ENCODE assay signal across 23 cellular contexts in genomic region chr22:37913233-37913721, GRCh38. TPM values are rescaled to one million over a fixed set of nuclear protein-coding genes. Genes with fewer than 3 reads are reported as not detected.
DNase-seq lines count a peak whose midpoint lies in the region; ATAC-seq, FAIRE-seq and TF ChIP-seq lines count a peak whose summit lies in the region.
"Had no signal": no experiment of that assay in that cellular context is flagged by ENCODE, and none has a peak within 500 bp of the region (broad histone marks: within the 10 kb centered on the region; RNA-seq: fewer than 3 reads in every experiment).

No MANE protein-coding gene starts in this region.

- H3K36me3 ChIP-seq in osteoblast (ENCODE audit: insufficient read depth, low read length), result peaks cover 38% of the 10 kb centered on the region
- H3K36me3 ChIP-seq: BE2C, WERI-Rb-1 had no signal

- intact Hi-C loops in activated CD4-positive, alpha-beta memory T cell treated with anti-CD3 and anti-CD28 coated beads for 36 hours (cut with micrococcal nuclease), result no loop called here
- intact Hi-C loops in Calu3 (cut with micrococcal nuclease; ENCODE audit: unreplicated experiment), result no loop called here

- FAIRE-seq in HTR-8/SVneo (lab: Jason Lieb, UNC), result no peak

- no peak for DNase-seq in activated CD4-positive, alpha-beta memory T cell treated with anti-CD3 and anti-CD28 coated beads for 36 hours
- no peak for DNase-seq in activated CD4-positive, alpha-beta memory T cell treated with anti-CD3 and anti-CD28 coated beads, Interleukin-2, amount 10 ng/mL, durations not matched to agents 7 days and 5 days
- DNase-seq in RWPE1 (ENCODE audit: low spot score) (no peak), epithelial cell of prostate (ENCODE audit: low read depth, low spot score) (no peak), osteoblast (ENCODE audit: insufficient read length, low spot score, missing footprints) (peak; percentile 15), HTR-8/SVneo (ENCODE audit: insufficient read length, low spot score) (no peak), Calu3 (no peak)
- DNase-seq: activated CD4-positive, alpha-beta T cell treated with anti-CD3 and anti-CD28 coated beads, Interleukin-2, amount 50 U/mL, for 4 hours; activated T-cell treated with anti-CD3 and anti-CD28 coated beads, Interleukin-2, amount 50 U/mL, for 4 hours; BE2C; GOT3; NCI-H1436 treated with DMSO at 0.1 percent for 48 hours; NCI-H2171 treated with DMSO at 0.1 percent for 48 hours; NCI-H774; occipital lobe; OCI-M1; stimulated activated naive CD4-positive, alpha-beta T cell treated with Interleukin-2 at 50 U/mL for 16 hours; T-helper 1 cell; WERI-Rb-1 had no signal

- H3K27me3 ChIP-seq in osteoblast (ENCODE audit: insufficient read depth, low read length), result no peaks in the 10 kb centered on the region
- H3K27me3 ChIP-seq: BE2C had no signal

- POLR2A ChIA-PET in activated CD4-positive, alpha-beta memory T cell treated with anti-CD3 and anti-CD28 coated beads for 36 hours (lab: Charles Lee), result no interaction called here
- POLR2A ChIA-PET in activated CD4-positive, alpha-beta memory T cell treated with anti-CD3 and anti-CD28 coated beads, Interleukin-2, amount 10 ng/mL, durations not matched to agents 7 days and 5 days (lab: Charles Lee), result interaction anchor here (1.0 to 1.5 kb wide), 2 partner anchors 12 to 17 kb away, joined by 3 read pairs; no protein-coding TSS in a partner anchor
- POLR2A ChIA-PET in RWPE1 (lab: Yijun Ruan, JAX; ENCODE audit: low non-redundant PET), result no interaction called here

- peaks cover 3% of the 10 kb centered on the region for H3K36me3 Mint-ChIP-seq in activated CD4-positive, alpha-beta memory T cell treated with anti-CD3 and anti-CD28 coated beads for 36 hours
- H3K36me3 Mint-ChIP-seq in activated CD4-positive, alpha-beta memory T cell treated with anti-CD3 and anti-CD28 coated beads, Interleukin-2, amount 10 ng/mL, durations not matched to agents 7 days and 5 days (ENCODE audit: low read depth), result no peaks in the 10 kb centered on the region
- peaks cover 63% of the 10 kb centered on the region for H3K36me3 Mint-ChIP-seq in Calu3 (ENCODE audit: insufficient read depth, unreplicated experiment)

- no peak overlapping the region for H3K4me2 ChIP-seq in osteoblast (ENCODE audit: insufficient read depth, low read length)

- BruUV-seq in Calu3 (replicated peaks; lab: Mats Ljungman, UMichigan), result no TSS peak

- peaks cover 23% of the 10 kb centered on the region for H3K4me1 Mint-ChIP-seq in activated CD4-positive, alpha-beta memory T cell treated with anti-CD3 and anti-CD28 coated beads for 36 hours (ENCODE audit: low read depth)
- H3K4me1 Mint-ChIP-seq in activated CD4-positive, alpha-beta memory T cell treated with anti-CD3 and anti-CD28 coated beads, Interleukin-2, amount 10 ng/mL, durations not matched to agents 7 days and 5 days, result peaks cover 5% of the 10 kb centered on the region
- no peaks in the 10 kb centered on the region for H3K4me1 Mint-ChIP-seq in Calu3 (ENCODE audit: low read depth, unreplicated experiment)

- peak overlapping the region; percentile 100 for H3K27ac ChIP-seq in RWPE1
- H3K27ac ChIP-seq in epithelial cell of prostate, result peak overlapping the region; percentile 19
- H3K27ac ChIP-seq in osteoblast (ENCODE audit: low read depth, low read length), result no peak overlapping the region
- H3K27ac ChIP-seq: 22Rv1, WERI-Rb-1 had no signal

- peaks cover 2% of the 10 kb centered on the region for H3K4me1 ChIP-seq in osteoblast (ENCODE audit: insufficient read depth, low read length)
- H3K4me1 ChIP-seq: BE2C had no signal

- no peak overlapping the region for H2AFZ ChIP-seq in osteoblast (ENCODE audit: low read length)

- H4K20me1 ChIP-seq in osteoblast (ENCODE audit: insufficient read depth, low read length), result peaks cover 24% of the 10 kb centered on the region

- CTCF ChIA-PET in activated CD4-positive, alpha-beta memory T cell treated with anti-CD3 and anti-CD28 coated beads for 36 hours (lab: Charles Lee), result interaction anchor here (1.0 to 1.1 kb wide), 2 partner anchors 16 to 48 kb away, joined by 3 to 4 read pairs; no protein-coding TSS in a partner anchor
- CTCF ChIA-PET in activated CD4-positive, alpha-beta memory T cell treated with anti-CD3 and anti-CD28 coated beads, Interleukin-2, amount 10 ng/mL, durations not matched to agents 7 days and 5 days (lab: Charles Lee), result no interaction called here
- CTCF ChIA-PET in RWPE1 (lab: Yijun Ruan, JAX) (no interaction called here), Calu3 (lab: Charles Lee) (interaction anchor here (1.0 kb wide), 1 partner anchor 14 kb away, joined by 4 read pairs; no protein-coding TSS in a partner anchor)

- no peaks in the 10 kb centered on the region for H3K9me3 Mint-ChIP-seq in activated CD4-positive, alpha-beta memory T cell treated with anti-CD3 and anti-CD28 coated beads for 36 hours
- no peaks in the 10 kb centered on the region for H3K9me3 Mint-ChIP-seq in activated CD4-positive, alpha-beta memory T cell treated with anti-CD3 and anti-CD28 coated beads, Interleukin-2, amount 10 ng/mL, durations not matched to agents 7 days and 5 days
- no peaks in the 10 kb centered on the region for H3K9me3 Mint-ChIP-seq in Calu3 (ENCODE audit: low read depth, unreplicated experiment)
- H3K9me3 Mint-ChIP-seq: activated T-cell treated with anti-CD3 and anti-CD28 coated beads, Interleukin-2, amount 50 U/mL, for 4 hours; type B pancreatic cell had no signal

- no peak overlapping the region for H3K4me3 ChIP-seq in osteoblast (ENCODE audit: insufficient read depth, low read length)

- H3K27ac Mint-ChIP-seq in activated CD4-positive, alpha-beta memory T cell treated with anti-CD3 and anti-CD28 coated beads for 36 hours, result peak overlapping the region; percentile 2
- H3K27ac Mint-ChIP-seq in activated CD4-positive, alpha-beta memory T cell treated with anti-CD3 and anti-CD28 coated beads, Interleukin-2, amount 10 ng/mL, durations not matched to agents 7 days and 5 days, result no peak overlapping the region
- no peak overlapping the region for H3K27ac Mint-ChIP-seq in Calu3 (ENCODE audit: unreplicated experiment)
- H3K27ac Mint-ChIP-seq: type B pancreatic cell had no signal

- no peak for TF ChIP-seq CTCF in RWPE1 (conservative IDR thresholded peaks at IDR 0.05; ENCODE audit: low read depth)
- no peak for TF ChIP-seq CTCF in osteoblast (IDR thresholded peaks at IDR 0.05; ENCODE audit: extremely low read depth, low read depth, low read length)
- no peak for TF ChIP-seq CTCF in Calu3 (IDR thresholded peaks at IDR 0.05; ENCODE audit: unreplicated experiment)

- no peaks in the 10 kb centered on the region for H3K27me3 Mint-ChIP-seq in activated CD4-positive, alpha-beta memory T cell treated with anti-CD3 and anti-CD28 coated beads for 36 hours
- no peaks in the 10 kb centered on the region for H3K27me3 Mint-ChIP-seq in activated CD4-positive, alpha-beta memory T cell treated with anti-CD3 and anti-CD28 coated beads, Interleukin-2, amount 10 ng/mL, durations not matched to agents 7 days and 5 days
- no peaks in the 10 kb centered on the region for H3K27me3 Mint-ChIP-seq in Calu3 (ENCODE audit: unreplicated experiment)
- H3K27me3 Mint-ChIP-seq: type B pancreatic cell had no signal

- peaks cover 41% of the 10 kb centered on the region for H3K79me2 ChIP-seq in osteoblast (ENCODE audit: insufficient read depth, low read length)

- H3K9me3 ChIP-seq in osteoblast (ENCODE audit: low read depth, low read length), result no peaks in the 10 kb centered on the region
- H3K9me3 ChIP-seq: BE2C had no signal

- ATAC-seq in HG03135 (IDR thresholded peaks at IDR 0.05; ENCODE audit: unreplicated experiment), result no peak

- no peak overlapping the region for H3K4me3 Mint-ChIP-seq in activated CD4-positive, alpha-beta memory T cell treated with anti-CD3 and anti-CD28 coated beads for 36 hours
- H3K4me3 Mint-ChIP-seq in activated CD4-positive, alpha-beta memory T cell treated with anti-CD3 and anti-CD28 coated beads, Interleukin-2, amount 10 ng/mL, durations not matched to agents 7 days and 5 days, result no peak overlapping the region
- no peak overlapping the region for H3K4me3 Mint-ChIP-seq in Calu3 (ENCODE audit: low read depth, unreplicated experiment)
- H3K4me3 Mint-ChIP-seq: activated T-cell treated with anti-CD3 and anti-CD28 coated beads, Interleukin-2, amount 50 U/mL, for 4 hours; type B pancreatic cell had no signal

RNA-seq across cellular contexts. Expression of gene MICALL1, which starts 7.2 kb away (rescaled TPM):
- total RNA-seq in activated CD4-positive, alpha-beta memory T cell treated with anti-CD3 and anti-CD28 coated beads for 36 hours, result 10 to 100 TPM; 18.4 to 19.1 TPM
- 10 to 100 TPM; 21.8 to 24.1 TPM for total RNA-seq in activated CD4-positive, alpha-beta memory T cell treated with anti-CD3 and anti-CD28 coated beads, Interleukin-2, amount 10 ng/mL, durations not matched to agents 7 days and 5 days
- total RNA-seq in osteoblast, result 29.5 and 36.9 TPM in 2 replicates
- total RNA-seq in Calu3 (2022), result 60.7 and 69.7 TPM in 2 replicates

RNA-seq across cellular contexts. Expression of gene C22orf23, which starts 40.1 kb away (rescaled TPM):
- total RNA-seq in activated CD4-positive, alpha-beta memory T cell treated with anti-CD3 and anti-CD28 coated beads for 36 hours, result under 1 TPM in 1 of 2 experiments, not detected in 1; 0.14 TPM
- total RNA-seq in activated CD4-positive, alpha-beta memory T cell treated with anti-CD3 and anti-CD28 coated beads, Interleukin-2, amount 10 ng/mL, durations not matched to agents 7 days and 5 days, result not detected
- 0.29 and 0.72 TPM in 2 replicates for total RNA-seq in osteoblast
- total RNA-seq in Calu3 (2022), result 0.52 and 0.69 TPM in 2 replicates
- total RNA-seq: G401 had no signal

RNA-seq across cellular contexts. Expression of gene POLR2F, which starts 40.2 kb away (rescaled TPM):
- total RNA-seq in activated CD4-positive, alpha-beta memory T cell treated with anti-CD3 and anti-CD28 coated beads for 36 hours, result 10 to 100 TPM; 67.7 to 74.9 TPM
- 10 to 100 TPM; 50.1 to 56.4 TPM for total RNA-seq in activated CD4-positive, alpha-beta memory T cell treated with anti-CD3 and anti-CD28 coated beads, Interleukin-2, amount 10 ng/mL, durations not matched to agents 7 days and 5 days
- total RNA-seq in osteoblast (14.8 and 18.6 TPM in 2 replicates), Calu3 (2022) (105 and 111 TPM in 2 replicates)

Comparison
In these comparisons a context has a peak if more than half of its experiments do, and no peak if none do; other contexts are left out.
1. CTCF ChIA-PET loops: an anchor here in activated CD4-positive, alpha-beta memory T cell treated with anti-CD3 and anti-CD28 coated beads for 36 hours (1.0 to 1.1 kb wide) and Calu3 (1.0 kb wide); none called in activated CD4-positive, alpha-beta memory T cell treated with anti-CD3 and anti-CD28 coated beads, Interleukin-2, amount 10 ng/mL, durations not matched to agents 7 days and 5 days and RWPE1.